Comparison of ENCODE assay signal across 17 cellular contexts in the genomic region with DNA sequence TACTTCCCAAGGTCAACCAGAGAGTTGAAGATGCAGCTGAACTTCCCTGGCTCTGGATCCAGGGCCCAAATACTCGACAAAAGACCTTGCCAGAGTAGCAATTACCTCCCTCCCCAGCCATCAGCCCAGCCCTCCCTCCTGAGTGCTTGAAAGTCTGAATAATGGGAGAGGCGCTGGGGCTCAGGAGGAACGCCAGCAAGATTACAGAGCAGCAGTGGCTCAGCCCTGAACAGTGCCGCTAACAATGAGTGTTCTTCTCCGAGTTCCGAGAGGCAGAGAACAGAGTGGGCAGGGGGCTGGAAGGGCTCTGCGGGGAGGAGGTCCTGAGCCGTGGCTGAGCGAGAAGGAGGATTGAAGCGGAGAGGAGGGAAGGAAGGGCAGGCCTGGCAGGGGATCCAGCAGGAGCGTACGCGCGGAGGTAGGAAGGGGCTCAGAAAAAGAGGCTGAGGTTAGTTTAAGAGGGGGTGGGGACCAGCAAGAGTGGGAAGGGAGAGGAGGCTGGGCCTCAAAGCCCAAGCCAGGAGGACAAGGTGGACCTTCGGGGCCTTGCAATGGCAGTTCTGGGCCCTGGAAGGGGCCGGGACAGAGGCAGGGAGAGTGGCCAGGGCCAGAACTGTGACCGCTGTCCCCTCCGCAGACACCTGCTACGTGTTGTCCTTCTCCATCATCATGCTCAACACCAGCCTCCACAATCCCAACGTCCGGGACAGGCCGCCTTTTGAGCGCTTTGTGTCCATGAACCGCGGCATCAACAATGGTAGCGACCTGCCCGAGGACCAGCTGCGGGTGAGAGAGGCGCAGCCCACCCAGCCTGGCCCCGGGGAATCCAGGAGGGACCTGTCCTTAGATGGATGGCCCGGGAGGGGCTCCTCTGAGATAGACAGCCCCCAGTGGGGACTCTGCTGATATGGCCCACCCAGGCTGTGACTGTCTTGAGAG. TPM values are rescaled to one million over a fixed set of nuclear protein-coding genes. Genes with fewer than 3 reads are reported as not detected.
A peak's percentile ranks its signal among the peaks of the same experiment; 100 is the strongest.
DNase-seq lines count a peak whose midpoint lies in the region; ATAC-seq and TF ChIP-seq lines count a peak whose summit lies in the region.
"Had no signal": no experiment of that assay in that cellular context is flagged by ENCODE, and none has a peak within 500 bp of the region (broad histone marks: within the 10 kb centered on the region; RNA-seq: fewer than 3 reads in every experiment).

No MANE protein-coding gene starts in this region.

- H3K79me2 ChIP-seq in Loucy (ENCODE audit: insufficient read depth, low read length) = peaks cover 23% of the 10 kb centered on the region
- H3K79me2 ChIP-seq: parathyroid adenoma had no signal

- no peaks in the 10 kb centered on the region for H3K9me2 ChIP-seq in Loucy (replicated peaks; ENCODE audit: low read depth, low read length)

- peak overlapping the region; percentile 91 for H3K27ac Mint-ChIP-seq in activated CD4-positive, alpha-beta T cell treated with anti-CD3 and anti-CD28 coated beads, Interleukin-2, amount 10 ng/mL, durations not matched to agents 24 days and 14 days

- H3K9me3 Mint-ChIP-seq in activated CD4-positive, alpha-beta T cell treated with anti-CD3 and anti-CD28 coated beads, Interleukin-2, amount 10 ng/mL, durations not matched to agents 24 days and 14 days = no peaks in the 10 kb centered on the region

- no peak overlapping the region for H2BK120ac ChIP-seq in neuronal stem cell (ENCODE audit: low read depth, low read length)

- ATAC-seq in GM21528 (IDR thresholded peaks at IDR 0.05; ENCODE audit: low FRiP score, unreplicated experiment) (no peak), HG02610 (IDR thresholded peaks at IDR 0.05; ENCODE audit: unreplicated experiment) (no peak), HG03469 (IDR thresholded peaks at IDR 0.05; ENCODE audit: unreplicated experiment) (no peak)

- H3K4me3 Mint-ChIP-seq in activated CD4-positive, alpha-beta T cell treated with anti-CD3 and anti-CD28 coated beads, Interleukin-2, amount 10 ng/mL, durations not matched to agents 24 days and 14 days = peak overlapping the region; percentile 6

- H4K20me1 ChIP-seq in Loucy (ENCODE audit: insufficient read depth, low read length, poor library complexity, severe bottlenecking) = no peaks in the 10 kb centered on the region

- H3K23ac ChIP-seq in neuronal stem cell (ENCODE audit: low read depth, low read length, poor library complexity) = no peak overlapping the region

- peak overlapping the region; percentile 95 for H3K4me2 ChIP-seq in Loucy (ENCODE audit: low read depth, low read length, poor library complexity, severe bottlenecking)
- H3K4me2 ChIP-seq in neuronal stem cell (ENCODE audit: insufficient read depth, low read length, poor library complexity, severe bottlenecking) = peak overlapping the region; percentile 12

- no peak for DNase-seq in activated CD4-positive, alpha-beta T cell treated with anti-CD3 and anti-CD28 coated beads, Interleukin-2, amount 10 ng/mL, durations not matched to agents 24 days and 14 days
- no peak for DNase-seq in activated CD4-positive, alpha-beta T cell treated with anti-CD3 and anti-CD28 coated beads, Interleukin-2, amount 50 U/mL, for 48 hours
- DNase-seq in astrocyte of the hippocampus (ENCODE audit: low read depth, low spot score) (peak; percentile 44), neuronal stem cell (ENCODE audit: low spot score) (peak; percentile 31)
- DNase-seq: DMS153; effector CD4-positive, alpha-beta T cell; NCI-H1694; NCI-H748 treated with DMSO at 0.1 percent for 48 hours; SHP77; thyroid gland had no signal

- no peak overlapping the region for H2BK12ac ChIP-seq in neuronal stem cell (ENCODE audit: low read length)

- H3K9ac ChIP-seq in Loucy (ENCODE audit: low read depth, low read length, poor library complexity, severe bottlenecking) = peak overlapping the region; percentile 78
- H3K9ac ChIP-seq in neuronal stem cell (ENCODE audit: low read depth, low read length, poor library complexity) = peak overlapping the region; percentile 53
- H3K9ac ChIP-seq: parathyroid adenoma had no signal

- H3F3A ChIP-seq in Loucy (ENCODE audit: low read depth) = peaks cover 18% of the 10 kb centered on the region

- no peaks in the 10 kb centered on the region for H3K79me1 ChIP-seq in neuronal stem cell (ENCODE audit: low read depth, low read length)

- H2AK5ac ChIP-seq in neuronal stem cell (ENCODE audit: low read depth, low read length) = peak overlapping the region; percentile 12

- H2AFZ ChIP-seq in Loucy (ENCODE audit: low read length) = no peak overlapping the region
- H2AFZ ChIP-seq in neuronal stem cell (ENCODE audit: low read length) = no peak overlapping the region
- H2AFZ ChIP-seq: parathyroid adenoma had no signal

- H3K4me1 ChIP-seq in Loucy (ENCODE audit: insufficient read depth, low read length, poor library complexity, severe bottlenecking) (peaks cover 77% of the 10 kb centered on the region), neuronal stem cell (ENCODE audit: control insufficient read depth in 2 of 2, insufficient read depth in 1 of 2, low read depth in 1 of 2, low read length in 2 of 2) (peaks cover 4 to 8% of the 10 kb centered on the region in 2 donors)
- H3K4me1 ChIP-seq: parathyroid adenoma had no signal

- H3K9me3 ChIP-seq in Loucy (ENCODE audit: insufficient read depth, low read depth, low read length) (no peaks in the 10 kb centered on the region), neuronal stem cell (replicated peaks in 1 of 2; ENCODE audit: control insufficient read depth in 2 of 2, insufficient read depth in 1 of 2, low read depth in 1 of 2, low read length in 2 of 2) (no peaks in the 10 kb centered on the region)
- H3K9me3 ChIP-seq: thyroid gland had no signal

- no peak overlapping the region for H2BK5ac ChIP-seq in neuronal stem cell (ENCODE audit: low read length)

- H3K4me3 ChIP-seq in Loucy (ENCODE audit: low read length, poor library complexity, severe bottlenecking) = no peak overlapping the region
- no peak overlapping the region for H3K4me3 ChIP-seq in neuronal stem cell (ENCODE audit: low read length in 2 of 2)
- H3K4me3 ChIP-seq: thyroid gland had no signal

- no peak overlapping the region for H4K91ac ChIP-seq in neuronal stem cell (ENCODE audit: low read depth, low read length, poor library complexity)

- WGBS in neuronal stem cell (ENCODE audit: extremely low coverage in 2 of 2, insufficient read length in 2 of 2, insufficient replicate concordance in 1 of 2), 2 donors = no CpG with 5 or more reads among the region's 31 CpGs

- no peak overlapping the region for H3K18ac ChIP-seq in neuronal stem cell (ENCODE audit: low read length)

- H3K36me3 Mint-ChIP-seq in activated CD4-positive, alpha-beta T cell treated with anti-CD3 and anti-CD28 coated beads, Interleukin-2, amount 10 ng/mL, durations not matched to agents 24 days and 14 days (ENCODE audit: low read depth) = peaks cover 61% of the 10 kb centered on the region

- no peaks in the 10 kb centered on the region for H3K27me3 Mint-ChIP-seq in activated CD4-positive, alpha-beta T cell treated with anti-CD3 and anti-CD28 coated beads, Interleukin-2, amount 10 ng/mL, durations not matched to agents 24 days and 14 days

- peaks cover 10% of the 10 kb centered on the region; the same call in 1 of the 2 replicates for H3K36me3 ChIP-seq in Loucy (ENCODE audit: insufficient read depth, low read length)
- no peaks in the 10 kb centered on the region for H3K36me3 ChIP-seq in neuronal stem cell (replicated peaks in 1 of 2; ENCODE audit: control insufficient read depth in 2 of 2, insufficient read depth in 2 of 2, low read length in 2 of 2)
- H3K36me3 ChIP-seq: thyroid gland had no signal

- H2BK15ac ChIP-seq in neuronal stem cell (ENCODE audit: low read length) = peak overlapping the region; percentile 50

- no peak overlapping the region for H4K8ac ChIP-seq in neuronal stem cell (ENCODE audit: low read depth, low read length)

- H3K27ac ChIP-seq in neuronal stem cell (replicated peaks; ENCODE audit: low read length) = no peak overlapping the region
- H3K27ac ChIP-seq: foreskin keratinocyte, parathyroid adenoma, thyroid gland had no signal

- no peak overlapping the region for H3K4ac ChIP-seq in neuronal stem cell (ENCODE audit: low read length)

- no peak overlapping the region for H3K14ac ChIP-seq in neuronal stem cell (ENCODE audit: low read length)

- no peak for TF ChIP-seq CTCF in Loucy (conservative IDR thresholded peaks at IDR 0.05; ENCODE audit: low read length)

- peaks cover 86% of the 10 kb centered on the region for H3K4me1 Mint-ChIP-seq in activated CD4-positive, alpha-beta T cell treated with anti-CD3 and anti-CD28 coated beads, Interleukin-2, amount 10 ng/mL, durations not matched to agents 24 days and 14 days

- intact Hi-C loops in activated CD4-positive, alpha-beta T cell treated with anti-CD3 and anti-CD28 coated beads, Interleukin-2, amount 10 ng/mL, durations not matched to agents 24 days and 14 days (cut with micrococcal nuclease) = no loop called here

- H3K27me3 ChIP-seq in Loucy (ENCODE audit: insufficient read depth, low read length, poor library complexity, severe bottlenecking) (no peaks in the 10 kb centered on the region), neuronal stem cell (ENCODE audit: control insufficient read depth in 3 of 3, insufficient read depth in 3 of 3, low read depth in 1 of 3, low read length in 3 of 3) (peaks cover 0 to 53% (median 0%) of the 10 kb centered on the region in 3 experiments)
- H3K27me3 ChIP-seq: foreskin keratinocyte, thyroid gland had no signal

RNA-seq across cellular contexts. Expression of a gene that starts 20.6 kb away (rescaled TPM):
- total RNA-seq in activated CD4-positive, alpha-beta T cell treated with anti-CD3 and anti-CD28 coated beads, Interleukin-2, amount 10 ng/mL, durations not matched to agents 24 days and 14 days = 43.5 and 44.9 TPM in 2 replicates
- polyA plus RNA-seq in neuronal stem cell (2013, experiment 1 of 2) = not detected
- polyA plus RNA-seq in neuronal stem cell (2013, experiment 2 of 2) = not detected
- total RNA-seq: A673 had no signal

RNA-seq across cellular contexts. Expression of a gene that starts 58.8 kb away (rescaled TPM):
- 519 and 540 TPM in 2 replicates for total RNA-seq in activated CD4-positive, alpha-beta T cell treated with anti-CD3 and anti-CD28 coated beads, Interleukin-2, amount 10 ng/mL, durations not matched to agents 24 days and 14 days
- 1.2 TPM for polyA plus RNA-seq in neuronal stem cell (2013, experiment 1 of 2)
- polyA plus RNA-seq in neuronal stem cell (2013, experiment 2 of 2) = 1.1 TPM

Comparison
In these comparisons a context has a peak if more than half of its experiments do, and no peak if none do; other contexts are left out.
1. DNase-seq: peak in astrocyte of the hippocampus (single experiment) and neuronal stem cell (single experiment); none in activated CD4-positive, alpha-beta T cell treated with anti-CD3 and anti-CD28 coated beads, Interleukin-2, amount 10 ng/mL, durations not matched to agents 24 days and 14 days (single experiment) and activated CD4-positive, alpha-beta T cell treated with anti-CD3 and anti-CD28 coated beads, Interleukin-2, amount 50 U/mL, for 48 hours (0 of 2).